In the genomic region with DNA sequence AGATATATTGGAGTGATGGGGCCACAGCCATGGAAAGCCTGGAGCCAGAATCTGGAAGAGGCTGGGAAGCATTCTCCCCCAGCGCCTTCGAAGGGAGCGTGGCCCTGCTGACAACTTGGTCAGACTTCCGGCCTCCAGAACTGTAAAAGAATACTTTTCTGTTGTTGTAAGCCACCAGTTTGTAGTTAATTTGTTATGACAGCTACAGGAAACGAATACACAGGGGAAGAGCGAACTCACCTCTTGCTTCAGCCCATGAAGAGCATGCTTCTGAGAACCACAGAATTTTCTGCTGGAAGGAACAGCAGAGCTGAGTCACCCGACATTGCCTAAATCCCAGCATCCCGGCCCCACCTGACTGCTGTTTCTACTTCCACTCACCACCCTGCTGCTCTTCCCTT, we compare ENCODE assay signal across 9 cellular contexts.
DNase-seq lines count a peak whose midpoint lies in the region; ATAC-seq lines count a peak whose summit lies in the region.
"Had no signal": no experiment of that assay in that cellular context is flagged by ENCODE, and none has a peak within 500 bp of the region (broad histone marks: within the 10 kb centered on the region; RNA-seq: fewer than 3 reads in every experiment).

No MANE protein-coding gene starts in this region.

- peaks cover 0 to 3% (median 0%) of the 10 kb centered on the region in 5 donors for H3K27me3 Mint-ChIP-seq in naive thymus-derived CD4-positive, alpha-beta T cell

- H3K4me3 ChIP-seq in naive thymus-derived CD4-positive, alpha-beta T cell (ENCODE audit: low read length) = no peak overlapping the region
- no peak overlapping the region for H3K4me3 ChIP-seq in HAP-1
- H3K4me3 ChIP-seq: dorsolateral prefrontal cortex had no signal

- ATAC-seq in naive thymus-derived CD4-positive, alpha-beta T cell = peak; percentile 50
- ATAC-seq in GM21390 (IDR thresholded peaks at IDR 0.05; ENCODE audit: unreplicated experiment) = no peak

- H3K36me3 ChIP-seq in naive thymus-derived CD4-positive, alpha-beta T cell (ENCODE audit: control insufficient read depth in 2 of 3, insufficient read depth in 3 of 3, low read length in 3 of 3) = no peaks in the 10 kb centered on the region
- no peaks in the 10 kb centered on the region for H3K36me3 ChIP-seq in HAP-1 (replicated peaks)

- POLR2A ChIA-PET in naive thymus-derived CD4-positive, alpha-beta T cell (lab: Charles Lee) = interaction anchor here (1.1 to 1.9 kb wide), 2 partner anchors 29 to 96 kb away, joined by 5 to 7 read pairs; no protein-coding TSS in a partner anchor

- peak overlapping the region; percentile 76 to 93 (median 88) for H3K27ac Mint-ChIP-seq in naive thymus-derived CD4-positive, alpha-beta T cell

- H3K9me3 ChIP-seq in naive thymus-derived CD4-positive, alpha-beta T cell (ENCODE audit: control insufficient read depth in 2 of 3, low read length in 3 of 3) = no peaks in the 10 kb centered on the region
- no peaks in the 10 kb centered on the region for H3K9me3 ChIP-seq in HAP-1

- H3K27me3 ChIP-seq in naive thymus-derived CD4-positive, alpha-beta T cell (ENCODE audit: control insufficient read depth in 2 of 2, insufficient read depth in 2 of 2, low read length in 2 of 2) = no peaks in the 10 kb centered on the region
- H3K27me3 ChIP-seq in HAP-1 (ENCODE audit: low read depth) = no peaks in the 10 kb centered on the region
- H3K27me3 ChIP-seq: dorsolateral prefrontal cortex had no signal

- H3K36me3 Mint-ChIP-seq in naive thymus-derived CD4-positive, alpha-beta T cell = peaks cover 0 to 6% (median 0%) of the 10 kb centered on the region in 5 donors

- peaks cover 0 to 2% (median 0%) of the 10 kb centered on the region in 11 donors for H3K9me3 Mint-ChIP-seq in naive thymus-derived CD4-positive, alpha-beta T cell

- CTCF ChIA-PET in naive thymus-derived CD4-positive, alpha-beta T cell (lab: Charles Lee) = interaction anchor here (0.6 kb wide), 1 partner anchor 227 kb away, joined by 3 read pairs; no protein-coding TSS in a partner anchor

- peaks cover 3 to 64% of the 10 kb centered on the region in 2 donors for H3K4me1 ChIP-seq in naive thymus-derived CD4-positive, alpha-beta T cell (ENCODE audit: control insufficient read depth in 2 of 2, insufficient read depth in 2 of 2, low read length in 2 of 2)
- no peaks in the 10 kb centered on the region for H3K4me1 ChIP-seq in HAP-1

- peak overlapping the region; percentile 42 to 78 (median 68) for H3K4me3 Mint-ChIP-seq in naive thymus-derived CD4-positive, alpha-beta T cell

- DNase-seq in CD1c-positive myeloid dendritic cell (ENCODE audit: extremely low spot score) = peak; percentile 58
- peak; percentile 91 for DNase-seq in HT1080 (ENCODE audit: low read depth)
- DNase-seq in brain pericyte (ENCODE audit: low read depth, low spot score) = peak; percentile 72
- peak in 6 of 9 donors; percentile 27 to 63 (median 44) for DNase-seq in naive thymus-derived CD4-positive, alpha-beta T cell
- DNase-seq in cortex of kidney (lab: John Stamatoyannopoulos, UW) = no peak
- DNase-seq in HAP-1 (ENCODE audit: low spot score in 2 of 2) = no peak
- DNase-seq in SHP77 (lab: John Stamatoyannopoulos, UW) = no peak
- DNase-seq: dorsolateral prefrontal cortex had no signal

- intact Hi-C loops in naive thymus-derived CD4-positive, alpha-beta T cell (cut with micrococcal nuclease) = loop anchor here (1.0 to 10.0 kb wide), 8 partner anchors 14 to 622 kb away; a partner anchor contains a TSS

- in situ Hi-C loops in HAP-1 (cut with MboI; ENCODE audit: low sequenced_read_pairs) = no loop called here

- peaks cover 37 to 80% (median 72%) of the 10 kb centered on the region in 7 donors for H3K4me1 Mint-ChIP-seq in naive thymus-derived CD4-positive, alpha-beta T cell

- H3K27ac ChIP-seq in naive thymus-derived CD4-positive, alpha-beta T cell (ENCODE audit: low read depth, low read length) = peak overlapping the region; percentile 62

Comparison
In these comparisons a context has a peak if more than half of its experiments do, and no peak if none do; other contexts are left out.
1. DNase-seq: peak in CD1c-positive myeloid dendritic cell (single experiment), HT1080 (single experiment), brain pericyte (single experiment) and naive thymus-derived CD4-positive, alpha-beta T cell (6 of 9); none in cortex of kidney (single experiment), HAP-1 (0 of 2) and SHP77 (0 of 2).